8 cellular contexts compared by ENCODE assay signal in genomic region chr9:77456829-77457437, GRCh38.
DNase-seq lines count a peak whose midpoint lies in the region; ATAC-seq and TF ChIP-seq lines count a peak whose summit lies in the region.

No MANE protein-coding gene starts in this region.

- no peak overlapping the region for H3K4me3 ChIP-seq in endodermal cell (ENCODE audit: low read length)

- no peak overlapping the region for H3K27ac Mint-ChIP-seq in endodermal cell

- ATAC-seq in GM19397 (IDR thresholded peaks at IDR 0.05; ENCODE audit: unreplicated experiment) (peak; percentile 63), HG03469 (IDR thresholded peaks at IDR 0.05; ENCODE audit: unreplicated experiment) (peak; percentile 80)

- no peaks in the 10 kb centered on the region for H3K36me3 Mint-ChIP-seq in endodermal cell (ENCODE audit: low read depth)

- peaks cover 24% of the 10 kb centered on the region for H3K4me1 Mint-ChIP-seq in endodermal cell

- DNase-seq in COLO668 (lab: John Stamatoyannopoulos, UW; ENCODE audit: unreplicated experiment) (peak; percentile 87), NCI-H748 treated with DMSO at 0.1 percent for 48 hours (lab: John Stamatoyannopoulos, UW) (peak; percentile 79), endodermal cell (peak; percentile 97), midbrain (lab: John Stamatoyannopoulos, UW) (peak; percentile 69)
- peak; percentile 49 to 65 for DNase-seq in activated CD8-positive, alpha-beta memory T cell treated with anti-CD3 and anti-CD28 coated beads for 1 hour (ENCODE audit: extremely low read depth in 1 of 2, low read depth in 1 of 2)
- peak; percentile 91 for DNase-seq in stimulated activated CD8-positive, alpha-beta memory T cell treated with anti-CD3 and anti-CD28 coated beads, Interleukin-4, amount 100 ng/mL, for 48 hours

- no peak overlapping the region for H3K27ac ChIP-seq in endodermal cell (ENCODE audit: low read depth, low read length)

- peaks cover 31% of the 10 kb centered on the region for H3K27me3 ChIP-seq in endodermal cell (ENCODE audit: control insufficient read depth, insufficient read depth, low read length, poor library complexity, severe bottlenecking)

- peak; percentile 90 for TF ChIP-seq CTCF in endodermal cell (conservative IDR thresholded peaks at IDR 0.05)

- H3K9ac ChIP-seq in endodermal cell (ENCODE audit: extremely low read depth, low read length, poor library complexity, severe bottlenecking): no peak overlapping the region

- no peaks in the 10 kb centered on the region for H3K9me3 Mint-ChIP-seq in endodermal cell

- H3K27me3 Mint-ChIP-seq in endodermal cell (ENCODE audit: insufficient read depth): peaks cover 19% of the 10 kb centered on the region

- H3K36me3 ChIP-seq in endodermal cell (ENCODE audit: control insufficient read depth, insufficient read depth, low read length): no peaks in the 10 kb centered on the region

- 19% methylated on average over 9 of the region's 10 CpGs; no CpG with 5 or more reads in 1 of the 2 experiments for WGBS in endodermal cell (ENCODE audit: insufficient coverage in 1 of 2, insufficient read length in 1 of 2), 2 experiments

- H3K9me3 ChIP-seq in endodermal cell (ENCODE audit: control insufficient read depth, low read length): no peaks in the 10 kb centered on the region

- H3K4me3 Mint-ChIP-seq in endodermal cell: no peak overlapping the region

- H3K4me1 ChIP-seq in endodermal cell (ENCODE audit: control insufficient read depth, insufficient read depth, low read length): no peaks in the 10 kb centered on the region
